8 cellular contexts compared by ENCODE assay signal in the genomic region with DNA sequence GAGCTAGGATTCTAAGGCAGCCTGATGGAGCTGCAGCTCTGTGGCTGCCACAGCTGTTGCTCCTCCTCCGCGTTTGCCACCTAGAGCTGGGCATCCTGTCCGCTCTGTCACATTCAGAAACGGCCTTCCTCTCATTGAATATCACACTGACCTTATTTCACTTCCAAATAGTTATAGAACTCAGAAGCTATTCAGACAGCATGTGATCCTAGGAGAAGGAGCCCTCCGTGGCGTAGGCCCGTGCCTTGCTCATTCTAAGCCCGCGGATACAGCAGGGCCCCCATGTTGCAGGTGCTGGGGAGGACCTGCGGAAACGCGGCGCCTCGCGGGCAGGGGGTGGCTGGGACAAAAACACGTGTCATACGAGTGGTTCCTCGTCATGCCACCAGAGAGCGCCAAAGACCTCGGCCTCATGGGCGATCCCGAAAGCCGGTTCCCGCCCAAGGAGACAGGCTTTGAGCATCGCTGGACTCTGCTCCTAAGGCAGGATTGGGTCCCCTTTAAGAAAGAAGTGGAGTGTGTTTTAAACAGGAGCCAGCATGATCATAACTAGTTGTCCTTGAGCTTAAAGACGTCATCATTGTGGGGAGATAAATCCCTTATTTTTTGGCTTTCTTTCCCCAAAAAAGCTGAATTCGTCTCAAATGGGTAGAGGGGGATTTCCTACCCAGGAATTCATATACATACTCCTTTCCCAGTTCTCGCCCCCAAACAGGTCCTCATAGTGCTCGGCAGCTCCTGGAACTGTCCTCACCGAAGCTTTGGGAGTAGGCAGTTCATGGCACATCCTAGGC. TPM values are rescaled to one million over a fixed set of nuclear protein-coding genes. Genes with fewer than 3 reads are reported as not detected.
A peak's percentile ranks its signal among the peaks of the same experiment; 100 is the strongest.
DNase-seq lines count a peak whose midpoint lies in the region; ATAC-seq and TF ChIP-seq lines count a peak whose summit lies in the region.

No MANE protein-coding gene starts in this region.

- peak overlapping the region; percentile 81 for H3K27ac Mint-ChIP-seq in activated naive CD8-positive, alpha-beta T cell

- ATAC-seq in HCT116 (peak; percentile 93), heart left ventricle (peak; percentile 70 to 97 (median 90))

- H3K4me2 ChIP-seq in HCT116 (ENCODE audit: low read length) (peak overlapping the region; percentile 55), MM.1S (ENCODE audit: low read depth, low read length) (peak overlapping the region; percentile 86)

- H3K36me3 ChIP-seq in HCT116 (ENCODE audit: control insufficient read depth in 1 of 2, insufficient read depth in 2 of 2, low read length in 2 of 2) (no peaks in the 10 kb centered on the region), MM.1S (replicated peaks; ENCODE audit: insufficient read depth, low read length) (no peaks in the 10 kb centered on the region), heart left ventricle (no peaks in the 10 kb centered on the region)

- H3K27me3 ChIP-seq in HCT116 (ENCODE audit: insufficient read depth, low read length) (no peaks in the 10 kb centered on the region), MM.1S (replicated peaks; ENCODE audit: insufficient read depth, low read length) (no peaks in the 10 kb centered on the region), heart left ventricle (peaks cover 0 to 5% (median 0%) of the 10 kb centered on the region in 9 donors)

- CTCF ChIA-PET in HCT116 (lab: Charles Lee): interaction anchor here (0.6 to 4.2 kb wide), 7 partner anchors 164 to 695 kb away, joined by 3 to 22 read pairs (median 4); no protein-coding TSS in a partner anchor

- H3K36me3 Mint-ChIP-seq in activated naive CD8-positive, alpha-beta T cell: no peaks in the 10 kb centered on the region

- H3K9me3 ChIP-seq in HCT116 (ENCODE audit: control insufficient read depth in 1 of 2, insufficient read depth in 1 of 2, low read depth in 1 of 2, low read length in 2 of 2) (no peaks in the 10 kb centered on the region), MM.1S (replicated peaks; ENCODE audit: insufficient read depth, low read length) (no peaks in the 10 kb centered on the region), heart left ventricle (no peaks in the 10 kb centered on the region)

- no peak overlapping the region for H3K27ac ChIP-seq in HCT116 (ENCODE audit: low read depth, low read length)
- H3K27ac ChIP-seq in MM.1S (ENCODE audit: low read length): no peak overlapping the region
- no peak overlapping the region for H3K27ac ChIP-seq in heart left ventricle

- H3K4me3 Mint-ChIP-seq in activated naive CD8-positive, alpha-beta T cell: peak overlapping the region; percentile 65

- H3K79me2 ChIP-seq in HCT116 (ENCODE audit: insufficient read depth, low read length): no peaks in the 10 kb centered on the region
- H3K79me2 ChIP-seq in MM.1S (ENCODE audit: low read length): no peaks in the 10 kb centered on the region

- TF ChIP-seq CTCF in GM12865 (IDR thresholded peaks at IDR 0.05; ENCODE audit: insufficient read depth, low read depth, low read length, missing control alignments) (peak; percentile 93), HCT116 (IDR thresholded peaks at IDR 0.05 in 2 of 3, conservative IDR thresholded peaks at IDR 0.05 in 1 of 3; ENCODE audit: borderline replicate concordance in 1 of 3, insufficient read depth in 1 of 3, low read depth in 2 of 3, low read length in 2 of 3) (peak; percentile 78 to 85 (median 82)), MM.1S (IDR thresholded peaks at IDR 0.05; ENCODE audit: low read length) (peak; percentile 87), heart left ventricle (IDR thresholded peaks at IDR 0.05) (peak; percentile 85 to 96 (median 89))

- no peak for TF ChIP-seq POLR2A in HCT116 (IDR thresholded peaks at IDR 0.05; ENCODE audit: borderline replicate concordance, extremely low read depth, insufficient read depth, insufficient read length)
- no peak for TF ChIP-seq POLR2A in heart left ventricle (IDR thresholded peaks at IDR 0.05)

- DNase-seq in GM12865 (ENCODE audit: low read depth) (peak; percentile 78), HCT116 (ENCODE audit: low read depth, low spot score) (peak; percentile 52), MM.1S (peak; percentile 78), SKM-1 treated with dmso at 0.1 percent for 144 hours (lab: John Stamatoyannopoulos, UW; ENCODE audit: unreplicated experiment) (peak; percentile 73), heart left ventricle (peak; percentile 72 to 89 (median 80)), retina (peak; percentile 91), DMS153 treated with DMSO at 0.1 percent for 48 hours (lab: John Stamatoyannopoulos, UW; ENCODE audit: unreplicated experiment) (no peak)

- POLR2A ChIA-PET in HCT116 (lab: Charles Lee): interaction anchor here (1.0 kb wide), 1 partner anchor 693 kb away, joined by 3 read pairs; no protein-coding TSS in a partner anchor

- 10 to 21% (median 16%) methylated on average over 16 to 30 of the region's 30 CpGs for WGBS in heart left ventricle, 4 donors

- H3K4me1 ChIP-seq in HCT116 (ENCODE audit: control insufficient read depth in 1 of 2, insufficient read depth in 2 of 2, low read length in 2 of 2) (peaks cover 2 to 5% of the 10 kb centered on the region in 2 experiments; a peak in 3 of 4 replicates), MM.1S (ENCODE audit: low read length) (peaks cover 8% of the 10 kb centered on the region; the same call in 1 of the 2 replicates), heart left ventricle (peaks cover 0 to 8% (median 0%) of the 10 kb centered on the region in 12 donors)

- H3K4me1 Mint-ChIP-seq in activated naive CD8-positive, alpha-beta T cell (ENCODE audit: low read depth): peaks cover 11% of the 10 kb centered on the region

- no peaks in the 10 kb centered on the region for H3F3A ChIP-seq in MM.1S (ENCODE audit: insufficient read depth, low read length)

- no peaks in the 10 kb centered on the region for H3K27me3 Mint-ChIP-seq in activated naive CD8-positive, alpha-beta T cell

- TF ChIP-seq RAD21 in HCT116 (IDR thresholded peaks at IDR 0.05; ENCODE audit: low read depth): peak; percentile 97

- BruUV-seq in HCT116 (replicated peaks; lab: Mats Ljungman, UMichigan): no TSS peak

- intact Hi-C loops in HCT116 (cut with micrococcal nuclease): loop anchor here (1.0 to 2.0 kb wide), 6 partner anchors 165 to 693 kb away; no protein-coding TSS in a partner anchor
- intact Hi-C loops in heart left ventricle (cut with DNase I): loop anchor here (1.0 to 10.0 kb wide), 14 partner anchors 129 to 897 kb away; no protein-coding TSS in a partner anchor

- no peaks in the 10 kb centered on the region for H3K9me3 Mint-ChIP-seq in activated naive CD8-positive, alpha-beta T cell (ENCODE audit: low read depth)

- H3K9ac ChIP-seq in HCT116 (ENCODE audit: low read length): no peak overlapping the region
- H3K9ac ChIP-seq in MM.1S (ENCODE audit: low read length): peak overlapping the region; percentile 28; the same call in 1 of the 2 replicates

- H4K20me1 ChIP-seq in HCT116 (ENCODE audit: insufficient read depth): no peaks in the 10 kb centered on the region
- H4K20me1 ChIP-seq in MM.1S (ENCODE audit: insufficient read depth, low read length): no peaks in the 10 kb centered on the region

- H3K9me2 ChIP-seq in HCT116 (ENCODE audit: insufficient read depth) (no peaks in the 10 kb centered on the region), MM.1S (replicated peaks; ENCODE audit: insufficient read depth, low read length) (no peaks in the 10 kb centered on the region)

- H3K4me3 ChIP-seq in GM12865 (ENCODE audit: low read depth, low read length) (no peak overlapping the region), HCT116 (replicated peaks in 1 of 2; ENCODE audit: low read depth in 1 of 2, low read length in 2 of 2) (no peak overlapping the region), MM.1S (ENCODE audit: low read length) (peak overlapping the region; percentile 41), heart left ventricle (peak overlapping the region in 1 of 12 donors; percentile 12)

- H2AFZ ChIP-seq in HCT116 (ENCODE audit: low read depth, low read length, poor library complexity, severe bottlenecking) (peak overlapping the region; percentile 89), MM.1S (ENCODE audit: low read length) (peak overlapping the region; percentile 94)

- RAD21 ChIA-PET in HCT116 (lab: Charles Lee; ENCODE audit: low non-redundant PET in 1 of 2, low total read pairs in 2 of 2, uncharacterized antibody in 2 of 2, unreplicated experiment in 2 of 2): interaction anchor here (0.9 to 1.6 kb wide), 3 partner anchors 673 to 693 kb away, joined by 3 to 8 read pairs (median 4); no protein-coding TSS in a partner anchor

TF ChIP-seq in HCT116, 20 proteins besides CTCF, POLR2A, EP300 and RAD21:
- no peak for TF ChIP-seq EGR1 (IDR thresholded peaks at IDR 0.05; ENCODE audit: low read depth)
- TF ChIP-seq, protein P1, sequence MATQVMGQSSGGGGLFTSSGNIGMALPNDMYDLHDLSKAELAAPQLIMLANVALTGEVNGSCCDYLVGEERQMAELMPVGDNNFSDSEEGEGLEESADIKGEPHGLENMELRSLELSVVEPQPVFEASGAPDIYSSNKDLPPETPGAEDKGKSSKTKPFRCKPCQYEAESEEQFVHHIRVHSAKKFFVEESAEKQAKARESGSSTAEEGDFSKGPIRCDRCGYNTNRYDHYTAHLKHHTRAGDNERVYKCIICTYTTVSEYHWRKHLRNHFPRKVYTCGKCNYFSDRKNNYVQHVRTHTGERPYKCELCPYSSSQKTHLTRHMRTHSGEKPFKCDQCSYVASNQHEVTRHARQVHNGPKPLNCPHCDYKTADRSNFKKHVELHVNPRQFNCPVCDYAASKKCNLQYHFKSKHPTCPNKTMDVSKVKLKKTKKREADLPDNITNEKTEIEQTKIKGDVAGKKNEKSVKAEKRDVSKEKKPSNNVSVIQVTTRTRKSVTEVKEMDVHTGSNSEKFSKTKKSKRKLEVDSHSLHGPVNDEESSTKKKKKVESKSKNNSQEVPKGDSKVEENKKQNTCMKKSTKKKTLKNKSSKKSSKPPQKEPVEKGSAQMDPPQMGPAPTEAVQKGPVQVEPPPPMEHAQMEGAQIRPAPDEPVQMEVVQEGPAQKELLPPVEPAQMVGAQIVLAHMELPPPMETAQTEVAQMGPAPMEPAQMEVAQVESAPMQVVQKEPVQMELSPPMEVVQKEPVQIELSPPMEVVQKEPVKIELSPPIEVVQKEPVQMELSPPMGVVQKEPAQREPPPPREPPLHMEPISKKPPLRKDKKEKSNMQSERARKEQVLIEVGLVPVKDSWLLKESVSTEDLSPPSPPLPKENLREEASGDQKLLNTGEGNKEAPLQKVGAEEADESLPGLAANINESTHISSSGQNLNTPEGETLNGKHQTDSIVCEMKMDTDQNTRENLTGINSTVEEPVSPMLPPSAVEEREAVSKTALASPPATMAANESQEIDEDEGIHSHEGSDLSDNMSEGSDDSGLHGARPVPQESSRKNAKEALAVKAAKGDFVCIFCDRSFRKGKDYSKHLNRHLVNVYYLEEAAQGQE (IDR thresholded peaks at IDR 0.05; ENCODE audit: low read depth): no peak
- TF ChIP-seq, protein P2, sequence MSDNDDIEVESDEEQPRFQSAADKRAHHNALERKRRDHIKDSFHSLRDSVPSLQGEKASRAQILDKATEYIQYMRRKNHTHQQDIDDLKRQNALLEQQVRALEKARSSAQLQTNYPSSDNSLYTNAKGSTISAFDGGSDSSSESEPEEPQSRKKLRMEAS (IDR thresholded peaks at IDR 0.05): peak; percentile 98
- peak; percentile 81; the same call in 1 of the 2 replicates for TF ChIP-seq CBX3 (IDR thresholded peaks at IDR 0.05; ENCODE audit: low read depth)

RNA-seq across cellular contexts. Expression of a gene that starts 17.9 kb away (rescaled TPM):
- total RNA-seq in HCT116 (2021; ENCODE audit: unreplicated experiment) (28.1 TPM), heart left ventricle (1 to 10 TPM; 2.9 to 5.8 (median 5.1) TPM)
- 10.4 and 15.8 TPM in 2 replicates for polyA plus RNA-seq in HCT116 (2012)
- 1 to 10 TPM; 1.9 to 3.8 TPM for polyA plus RNA-seq in heart left ventricle
